In genomic region chr2:203935568-203935967, GRCh38 we compare ENCODE assay signal across 28 cellular contexts. TPM values are rescaled to one million over a fixed set of nuclear protein-coding genes. Genes with fewer than 3 reads are reported as not detected.
DNase-seq lines count a peak whose midpoint lies in the region; ATAC-seq and TF ChIP-seq lines count a peak whose summit lies in the region.
"Had no signal": no experiment of that assay in that cellular context is flagged by ENCODE, and none has a peak within 500 bp of the region (broad histone marks: within the 10 kb centered on the region; RNA-seq: fewer than 3 reads in every experiment).

No MANE protein-coding gene starts in this region.

- H3K4me1 ChIP-seq in DND-41 (ENCODE audit: insufficient read depth, low read length): peaks cover 76% of the 10 kb centered on the region
- H3K4me1 ChIP-seq: BE2C, Caco-2, right atrium auricular region had no signal

- H3K27me3 ChIP-seq in DND-41 (ENCODE audit: insufficient read depth, low read length, poor library complexity): no peaks in the 10 kb centered on the region
- H3K27me3 ChIP-seq: BE2C, esophagus squamous epithelium, right atrium auricular region had no signal

- H3K36me3 ChIP-seq in DND-41 (ENCODE audit: insufficient read depth, low read length): peaks cover 8% of the 10 kb centered on the region; the same call in 1 of the 2 replicates
- H3K36me3 ChIP-seq: BE2C, esophagus squamous epithelium, right atrium auricular region had no signal

- ATAC-seq in activated T-cell treated with anti-CD3 and anti-CD28 coated beads, Interleukin-2, amount 50 U/mL, for 4 hours: no peak
- ATAC-seq in DND-41 (ENCODE audit: insufficient read depth, low read depth) (no peak), HG03280 (IDR thresholded peaks at IDR 0.05; ENCODE audit: unreplicated experiment) (no peak), left ventricle myocardium superior (no peak)
- no peak for ATAC-seq in naive thymus-derived CD8-positive, alpha-beta T cell
- ATAC-seq: left colon; stimulated activated naive B cell treated with anti-CD40 and anti-IgM and Interleukin-4, amounts not matched to agents 10 μg/mL and 1 μg/mL and 100 μg/mL, for 72 hours had no signal

- H3K79me2 ChIP-seq in DND-41 (ENCODE audit: insufficient read depth, low read length): peaks cover 52% of the 10 kb centered on the region

- H3K27ac ChIP-seq in DND-41 (ENCODE audit: low read length): peak overlapping the region; percentile 87
- H3K27ac ChIP-seq: right atrium auricular region had no signal

- TF ChIP-seq CTCF in DND-41 (IDR thresholded peaks at IDR 0.05; ENCODE audit: borderline replicate concordance, extremely low read depth, low read length, poor library complexity, severe bottlenecking): no peak

- H3K9ac ChIP-seq in DND-41 (ENCODE audit: low read depth, low read length): 0 out of 2 replicates have a peak overlapping the region, but pooled peaks have one; percentile 37

- intact Hi-C loops in activated T-helper 1 cell treated with anti-CD3 and anti-CD28 coated beads, Interleukin-12 subunit alpha, Interleukin-12 subunit beta, Interleukin-2, Interleukin-4 antibody, amounts not matched to agents 30 ng/mL and 10 ng/mL and 1 ng/mL, durations not matched to agents 14 hours and 24 hours and 36 hours (cut with micrococcal nuclease): loop anchor here (2.0 to 10.0 kb wide), 3 partner anchors 15 to 319 kb away; no protein-coding TSS in a partner anchor
- intact Hi-C loops in left ventricle myocardium superior (cut with micrococcal nuclease): no loop called here

- DNase-seq in activated T-cell treated with anti-CD3 and anti-CD28 coated beads, Interleukin-2, amount 50 U/mL, for 4 hours: no peak
- DNase-seq in activated T-cell treated with anti-CD3 and anti-CD28 coated beads, Interleukin-2, amount 50 U/mL, for 1 hour: no peak
- no peak for DNase-seq in DND-41
- DNase-seq in activated T-helper 1 cell treated with anti-CD3 and anti-CD28 coated beads, Interleukin-12 subunit alpha, Interleukin-12 subunit beta, Interleukin-2, Interleukin-4 antibody, amounts not matched to agents 30 ng/mL and 10 ng/mL and 1 ng/mL, durations not matched to agents 14 hours and 24 hours and 36 hours (ENCODE audit: low spot score): no peak
- no peak for DNase-seq in naive thymus-derived CD8-positive, alpha-beta T cell
- DNase-seq in inferior parietal cortex (ENCODE audit: extremely low spot score): no peak
- no peak for DNase-seq in left ventricle myocardium superior
- DNase-seq: ACHN; BE2C; Caco-2; central memory CD4-positive, alpha-beta T cell; DMS79 treated with DMSO at 0.1 percent for 48 hours; esophagus squamous epithelium; foreskin melanocyte; IMR-90; left colon; NCI-H1048; NCI-H1694 treated with DMSO at 0.1 percent for 48 hours; NCI-H524; SIG-M5; stimulated activated CD4-positive, alpha-beta T cell treated with anti-CD3 and anti-CD28 coated beads, Interleukin-12 subunit alpha, Interleukin-12 subunit beta, amount 100 ng/mL, for 4 hours; stimulated activated CD4-positive, alpha-beta T cell treated with anti-CD3 and anti-CD28 coated beads, Interleukin-4, amount 100 ng/mL, for 4 hours; stimulated activated naive B cell treated with anti-CD40 and anti-IgM and Interleukin-4, amounts not matched to agents 10 μg/mL and 1 μg/mL and 100 μg/mL, for 72 hours had no signal

- peaks cover 57% of the 10 kb centered on the region for H3K4me1 Mint-ChIP-seq in activated T-cell treated with anti-CD3 and anti-CD28 coated beads, Interleukin-2, amount 50 U/mL, for 4 hours (ENCODE audit: low read depth)
- H3K4me1 Mint-ChIP-seq in activated T-helper 1 cell treated with anti-CD3 and anti-CD28 coated beads, Interleukin-12 subunit alpha, Interleukin-12 subunit beta, Interleukin-2, Interleukin-4 antibody, amounts not matched to agents 30 ng/mL and 10 ng/mL and 1 ng/mL, durations not matched to agents 14 hours and 24 hours and 36 hours (ENCODE audit: low read depth): peaks cover 63% of the 10 kb centered on the region
- peaks cover 46 to 80% (median 67%) of the 10 kb centered on the region in 4 donors for H3K4me1 Mint-ChIP-seq in naive thymus-derived CD8-positive, alpha-beta T cell
- H3K4me1 Mint-ChIP-seq: neural crest cell had no signal

- peaks cover 15% of the 10 kb centered on the region; the same call in 1 of the 2 replicates for H4K20me1 ChIP-seq in DND-41 (ENCODE audit: insufficient read depth, low read length)

- H3K4me3 ChIP-seq in DND-41 (ENCODE audit: low read depth in 1 of 2, low read length in 2 of 2): no peak overlapping the region
- H3K4me3 ChIP-seq: esophagus squamous epithelium, right atrium auricular region had no signal

- H3K4me3 Mint-ChIP-seq in activated T-cell treated with anti-CD3 and anti-CD28 coated beads, Interleukin-2, amount 50 U/mL, for 4 hours: peak overlapping the region; percentile 71
- H3K4me3 Mint-ChIP-seq in activated T-helper 1 cell treated with anti-CD3 and anti-CD28 coated beads, Interleukin-12 subunit alpha, Interleukin-12 subunit beta, Interleukin-2, Interleukin-4 antibody, amounts not matched to agents 30 ng/mL and 10 ng/mL and 1 ng/mL, durations not matched to agents 14 hours and 24 hours and 36 hours: peak overlapping the region; percentile 12
- peak overlapping the region in 2 of 10 donors; percentile 15 to 50 for H3K4me3 Mint-ChIP-seq in naive thymus-derived CD8-positive, alpha-beta T cell
- H3K4me3 Mint-ChIP-seq: dendritic cell treated with granulocyte-macrophage colony-stimulating factor and Interleukin-4, amounts not matched to agents 40 ng/mL and 50 ng/mL, for 4 days; neural crest cell; stimulated activated naive B cell treated with anti-CD40 and anti-IgM and Interleukin-4, amounts not matched to agents 10 μg/mL and 1 μg/mL and 100 μg/mL, for 72 hours had no signal

- H3K27ac Mint-ChIP-seq in activated T-helper 1 cell treated with anti-CD3 and anti-CD28 coated beads, Interleukin-12 subunit alpha, Interleukin-12 subunit beta, Interleukin-2, Interleukin-4 antibody, amounts not matched to agents 30 ng/mL and 10 ng/mL and 1 ng/mL, durations not matched to agents 14 hours and 24 hours and 36 hours: peak overlapping the region; percentile 93
- H3K27ac Mint-ChIP-seq in naive thymus-derived CD8-positive, alpha-beta T cell: peak overlapping the region; percentile 89 to 98 (median 94)
- H3K27ac Mint-ChIP-seq: dendritic cell treated with granulocyte-macrophage colony-stimulating factor and Interleukin-4, amounts not matched to agents 40 ng/mL and 50 ng/mL, for 4 days; stimulated activated naive B cell treated with anti-CD40 and anti-IgM and Interleukin-4, amounts not matched to agents 10 μg/mL and 1 μg/mL and 100 μg/mL, for 72 hours had no signal

- peaks cover 6% of the 10 kb centered on the region for H3K9me3 Mint-ChIP-seq in activated T-cell treated with anti-CD3 and anti-CD28 coated beads, Interleukin-2, amount 50 U/mL, for 4 hours
- H3K9me3 Mint-ChIP-seq in activated T-helper 1 cell treated with anti-CD3 and anti-CD28 coated beads, Interleukin-12 subunit alpha, Interleukin-12 subunit beta, Interleukin-2, Interleukin-4 antibody, amounts not matched to agents 30 ng/mL and 10 ng/mL and 1 ng/mL, durations not matched to agents 14 hours and 24 hours and 36 hours: peaks cover 5% of the 10 kb centered on the region
- peaks cover 0 to 8% (median 0%) of the 10 kb centered on the region in 9 donors for H3K9me3 Mint-ChIP-seq in naive thymus-derived CD8-positive, alpha-beta T cell
- H3K9me3 Mint-ChIP-seq: dendritic cell treated with granulocyte-macrophage colony-stimulating factor and Interleukin-4, amounts not matched to agents 40 ng/mL and 50 ng/mL, for 4 days; neural crest cell had no signal

- peak overlapping the region; percentile 1; the same call in 1 of the 2 replicates for H3K4me2 ChIP-seq in DND-41 (ENCODE audit: insufficient read depth, low read length)

- H3K9me3 ChIP-seq in DND-41 (ENCODE audit: insufficient read depth, low read length, severe bottlenecking): no peaks in the 10 kb centered on the region
- H3K9me3 ChIP-seq: BE2C, Caco-2, esophagus squamous epithelium, right atrium auricular region had no signal

- 0 out of 2 replicates have a peak overlapping the region, but pooled peaks have one; percentile 32 for H2AFZ ChIP-seq in DND-41 (ENCODE audit: low read depth, low read length)

- peaks cover 32% of the 10 kb centered on the region for H3K36me3 Mint-ChIP-seq in activated T-cell treated with anti-CD3 and anti-CD28 coated beads, Interleukin-2, amount 50 U/mL, for 4 hours (ENCODE audit: insufficient read depth)
- H3K36me3 Mint-ChIP-seq in activated T-helper 1 cell treated with anti-CD3 and anti-CD28 coated beads, Interleukin-12 subunit alpha, Interleukin-12 subunit beta, Interleukin-2, Interleukin-4 antibody, amounts not matched to agents 30 ng/mL and 10 ng/mL and 1 ng/mL, durations not matched to agents 14 hours and 24 hours and 36 hours (ENCODE audit: low read depth): peaks cover 39% of the 10 kb centered on the region
- H3K36me3 Mint-ChIP-seq in naive thymus-derived CD8-positive, alpha-beta T cell: peaks cover 2 to 6% (median 5%) of the 10 kb centered on the region in 3 donors
- H3K36me3 Mint-ChIP-seq: stimulated activated naive B cell treated with anti-CD40 and anti-IgM and Interleukin-4, amounts not matched to agents 10 μg/mL and 1 μg/mL and 100 μg/mL, for 72 hours had no signal

- no peaks in the 10 kb centered on the region for H3K27me3 Mint-ChIP-seq in activated T-cell treated with anti-CD3 and anti-CD28 coated beads, Interleukin-2, amount 50 U/mL, for 4 hours (ENCODE audit: low read depth)
- H3K27me3 Mint-ChIP-seq in activated T-helper 1 cell treated with anti-CD3 and anti-CD28 coated beads, Interleukin-12 subunit alpha, Interleukin-12 subunit beta, Interleukin-2, Interleukin-4 antibody, amounts not matched to agents 30 ng/mL and 10 ng/mL and 1 ng/mL, durations not matched to agents 14 hours and 24 hours and 36 hours (ENCODE audit: insufficient read depth): no peaks in the 10 kb centered on the region
- no peaks in the 10 kb centered on the region for H3K27me3 Mint-ChIP-seq in naive thymus-derived CD8-positive, alpha-beta T cell

- POLR2A ChIA-PET in naive thymus-derived CD8-positive, alpha-beta T cell (lab: Charles Lee): interaction anchor here (1.4 kb wide), 1 partner anchor 68 kb away, joined by 3 read pairs; the partner anchor contains the start of gene CTLA4

RNA-seq across cellular contexts. Expression of gene ICOS, which starts 1.0 kb away (rescaled TPM):
- 100 to 1,000 TPM; 161 to 213 (median 177) TPM for total RNA-seq in activated T-cell treated with anti-CD3 and anti-CD28 coated beads, Interleukin-2, amount 50 U/mL, for 4 hours
- total RNA-seq in activated T-helper 1 cell treated with anti-CD3 and anti-CD28 coated beads, Interleukin-12 subunit alpha, Interleukin-12 subunit beta, Interleukin-2, Interleukin-4 antibody, amounts not matched to agents 30 ng/mL and 10 ng/mL and 1 ng/mL, durations not matched to agents 14 hours and 24 hours and 36 hours: 143 and 150 TPM in 2 replicates
- 10 to 100 TPM; 31.9 to 36.1 TPM for total RNA-seq in naive thymus-derived CD8-positive, alpha-beta T cell
- 10 to 100 TPM in 1 of 3 donors, 1 to 10 TPM in 2; 7.5 to 14.0 (median 8.6) TPM for polyA plus RNA-seq in naive thymus-derived CD8-positive, alpha-beta T cell
- total RNA-seq in left ventricle myocardium superior: not detected
- total RNA-seq: Caco-2, H4, IMR-90, neural crest cell, right atrium auricular region had no signal
- polyA plus RNA-seq: IMR-90 had no signal

Comparison
In these comparisons a context has a peak if more than half of its experiments do, and no peak if none do; other contexts are left out.
1. RNA of gene ICOS, which starts 1.0 kb away (total RNA-seq): 161 to 213 TPM in activated T-cell treated with anti-CD3 and anti-CD28 coated beads, Interleukin-2, amount 50 U/mL, for 4 hours, 143 to 150 TPM in activated T-helper 1 cell treated with anti-CD3 and anti-CD28 coated beads, Interleukin-12 subunit alpha, Interleukin-12 subunit beta, Interleukin-2, Interleukin-4 antibody, amounts not matched to agents 30 ng/mL and 10 ng/mL and 1 ng/mL, durations not matched to agents 14 hours and 24 hours and 36 hours and 31.9 to 36.1 TPM in naive thymus-derived CD8-positive, alpha-beta T cell; not detected in left ventricle myocardium superior (single experiment); every median in the first group is over 10 times any median in the second.